Comparison of ENCODE assay signal across 1 cellular context in the genomic region with DNA sequence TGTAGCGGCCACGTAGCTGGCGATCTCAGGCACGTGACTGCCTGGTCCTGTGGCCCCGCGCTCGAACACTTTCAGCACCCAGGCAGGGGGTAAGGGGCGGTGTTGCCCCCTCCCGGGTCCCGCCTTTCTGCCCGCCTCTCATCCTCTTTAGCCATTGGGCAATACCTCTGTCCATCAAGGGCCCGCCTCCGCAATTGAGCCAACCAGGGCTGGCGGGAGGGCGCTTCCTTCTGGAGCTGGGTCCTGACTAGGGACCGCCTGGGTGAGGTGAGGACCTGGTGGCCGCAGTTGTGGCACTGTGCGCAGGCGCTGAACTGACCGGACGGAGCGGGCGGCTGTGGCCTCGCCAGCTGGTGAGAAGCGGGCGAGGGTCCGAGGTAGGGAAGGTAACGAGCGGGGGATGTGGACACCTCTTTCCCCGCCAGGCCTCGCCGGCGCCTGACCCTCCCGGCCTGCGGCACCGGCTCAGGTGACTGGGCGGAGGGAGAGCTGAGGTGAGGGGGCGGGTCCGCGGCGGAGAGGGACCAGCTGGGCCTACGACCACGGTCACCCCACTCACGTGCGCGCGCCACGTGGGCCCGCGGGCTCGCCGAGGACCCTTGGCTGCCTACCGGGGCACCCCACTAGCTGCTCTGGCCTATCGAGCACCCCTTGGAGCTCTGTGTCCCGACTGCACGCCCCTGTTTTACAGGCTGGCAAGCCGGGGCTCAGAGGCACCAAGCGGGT.
TF ChIP-seq lines count a peak whose summit lies in the region.

A gene with protein sequence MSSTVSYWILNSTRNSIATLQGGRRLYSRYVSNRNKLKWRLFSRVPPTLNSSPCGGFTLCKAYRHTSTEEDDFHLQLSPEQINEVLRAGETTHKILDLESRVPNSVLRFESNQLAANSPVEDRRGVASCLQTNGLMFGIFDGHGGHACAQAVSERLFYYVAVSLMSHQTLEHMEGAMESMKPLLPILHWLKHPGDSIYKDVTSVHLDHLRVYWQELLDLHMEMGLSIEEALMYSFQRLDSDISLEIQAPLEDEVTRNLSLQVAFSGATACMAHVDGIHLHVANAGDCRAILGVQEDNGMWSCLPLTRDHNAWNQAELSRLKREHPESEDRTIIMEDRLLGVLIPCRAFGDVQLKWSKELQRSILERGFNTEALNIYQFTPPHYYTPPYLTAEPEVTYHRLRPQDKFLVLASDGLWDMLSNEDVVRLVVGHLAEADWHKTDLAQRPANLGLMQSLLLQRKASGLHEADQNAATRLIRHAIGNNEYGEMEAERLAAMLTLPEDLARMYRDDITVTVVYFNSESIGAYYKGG (plus strand): TSS at position 228 of the 726 bp plus-strand sequence. CDS start 3,770 bp downstream, outside the sequence.

TF ChIP-seq in K562, 482 proteins besides CTCF, POLR2A, EP300 and RAD21 (continued from another document and continues in another):
- TF ChIP-seq, protein P1, sequence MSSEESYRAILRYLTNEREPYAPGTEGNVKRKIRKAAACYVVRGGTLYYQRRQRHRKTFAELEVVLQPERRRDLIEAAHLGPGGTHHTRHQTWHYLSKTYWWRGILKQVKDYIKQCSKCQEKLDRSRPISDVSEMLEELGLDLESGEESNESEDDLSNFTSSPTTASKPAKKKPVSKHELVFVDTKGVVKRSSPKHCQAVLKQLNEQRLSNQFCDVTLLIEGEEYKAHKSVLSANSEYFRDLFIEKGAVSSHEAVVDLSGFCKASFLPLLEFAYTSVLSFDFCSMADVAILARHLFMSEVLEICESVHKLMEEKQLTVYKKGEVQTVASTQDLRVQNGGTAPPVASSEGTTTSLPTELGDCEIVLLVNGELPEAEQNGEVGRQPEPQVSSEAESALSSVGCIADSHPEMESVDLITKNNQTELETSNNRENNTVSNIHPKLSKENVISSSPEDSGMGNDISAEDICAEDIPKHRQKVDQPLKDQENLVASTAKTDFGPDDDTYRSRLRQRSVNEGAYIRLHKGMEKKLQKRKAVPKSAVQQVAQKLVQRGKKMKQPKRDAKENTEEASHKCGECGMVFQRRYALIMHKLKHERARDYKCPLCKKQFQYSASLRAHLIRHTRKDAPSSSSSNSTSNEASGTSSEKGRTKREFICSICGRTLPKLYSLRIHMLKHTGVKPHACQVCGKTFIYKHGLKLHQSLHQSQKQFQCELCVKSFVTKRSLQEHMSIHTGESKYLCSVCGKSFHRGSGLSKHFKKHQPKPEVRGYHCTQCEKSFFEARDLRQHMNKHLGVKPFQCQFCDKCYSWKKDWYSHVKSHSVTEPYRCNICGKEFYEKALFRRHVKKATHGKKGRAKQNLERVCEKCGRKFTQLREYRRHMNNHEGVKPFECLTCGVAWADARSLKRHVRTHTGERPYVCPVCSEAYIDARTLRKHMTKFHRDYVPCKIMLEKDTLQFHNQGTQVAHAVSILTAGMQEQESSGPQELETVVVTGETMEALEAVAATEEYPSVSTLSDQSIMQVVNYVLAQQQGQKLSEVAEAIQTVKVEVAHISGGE (CRISPR knock-in tag; IDR thresholded peaks at IDR 0.05): no peak
- TF ChIP-seq DIDO1 (tag; IDR thresholded peaks at IDR 0.05; ENCODE audit: low read depth): no peak; the same call in 1 of the 2 replicates
- TF ChIP-seq, protein P2, sequence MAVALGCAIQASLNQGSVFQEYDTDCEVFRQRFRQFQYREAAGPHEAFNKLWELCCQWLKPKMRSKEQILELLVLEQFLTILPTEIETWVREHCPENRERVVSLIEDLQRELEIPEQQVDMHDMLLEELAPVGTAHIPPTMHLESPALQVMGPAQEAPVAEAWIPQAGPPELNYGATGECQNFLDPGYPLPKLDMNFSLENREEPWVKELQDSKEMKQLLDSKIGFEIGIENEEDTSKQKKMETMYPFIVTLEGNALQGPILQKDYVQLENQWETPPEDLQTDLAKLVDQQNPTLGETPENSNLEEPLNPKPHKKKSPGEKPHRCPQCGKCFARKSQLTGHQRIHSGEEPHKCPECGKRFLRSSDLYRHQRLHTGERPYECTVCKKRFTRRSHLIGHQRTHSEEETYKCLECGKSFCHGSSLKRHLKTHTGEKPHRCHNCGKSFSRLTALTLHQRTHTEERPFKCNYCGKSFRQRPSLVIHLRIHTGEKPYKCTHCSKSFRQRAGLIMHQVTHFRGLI (CRISPR knock-in tag; IDR thresholded peaks at IDR 0.05): no peak
- TF ChIP-seq, protein P3, sequence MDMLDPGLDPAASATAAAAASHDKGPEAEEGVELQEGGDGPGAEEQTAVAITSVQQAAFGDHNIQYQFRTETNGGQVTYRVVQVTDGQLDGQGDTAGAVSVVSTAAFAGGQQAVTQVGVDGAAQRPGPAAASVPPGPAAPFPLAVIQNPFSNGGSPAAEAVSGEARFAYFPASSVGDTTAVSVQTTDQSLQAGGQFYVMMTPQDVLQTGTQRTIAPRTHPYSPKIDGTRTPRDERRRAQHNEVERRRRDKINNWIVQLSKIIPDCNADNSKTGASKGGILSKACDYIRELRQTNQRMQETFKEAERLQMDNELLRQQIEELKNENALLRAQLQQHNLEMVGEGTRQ (CRISPR knock-in tag; IDR thresholded peaks at IDR 0.05): peak; percentile 73
- peak; percentile 92; the same call in 1 of the 2 replicates for TF ChIP-seq MTA3 (IDR thresholded peaks at IDR 0.05; ENCODE audit: borderline replicate concordance)
- no peak for TF ChIP-seq CC2D1A (IDR thresholded peaks at IDR 0.05)
- TF ChIP-seq ERF (CRISPR knock-in tag; IDR thresholded peaks at IDR 0.05): 0 out of 2 replicates have a peak, but pooled peaks have one; percentile 61
- TF ChIP-seq MAFK (IDR thresholded peaks at IDR 0.05; ENCODE audit: low read length): no peak
- TF ChIP-seq HDAC2 (IDR thresholded peaks at IDR 0.05): no peak; the same call in 1 of the 2 replicates
- TF ChIP-seq, protein P4, sequence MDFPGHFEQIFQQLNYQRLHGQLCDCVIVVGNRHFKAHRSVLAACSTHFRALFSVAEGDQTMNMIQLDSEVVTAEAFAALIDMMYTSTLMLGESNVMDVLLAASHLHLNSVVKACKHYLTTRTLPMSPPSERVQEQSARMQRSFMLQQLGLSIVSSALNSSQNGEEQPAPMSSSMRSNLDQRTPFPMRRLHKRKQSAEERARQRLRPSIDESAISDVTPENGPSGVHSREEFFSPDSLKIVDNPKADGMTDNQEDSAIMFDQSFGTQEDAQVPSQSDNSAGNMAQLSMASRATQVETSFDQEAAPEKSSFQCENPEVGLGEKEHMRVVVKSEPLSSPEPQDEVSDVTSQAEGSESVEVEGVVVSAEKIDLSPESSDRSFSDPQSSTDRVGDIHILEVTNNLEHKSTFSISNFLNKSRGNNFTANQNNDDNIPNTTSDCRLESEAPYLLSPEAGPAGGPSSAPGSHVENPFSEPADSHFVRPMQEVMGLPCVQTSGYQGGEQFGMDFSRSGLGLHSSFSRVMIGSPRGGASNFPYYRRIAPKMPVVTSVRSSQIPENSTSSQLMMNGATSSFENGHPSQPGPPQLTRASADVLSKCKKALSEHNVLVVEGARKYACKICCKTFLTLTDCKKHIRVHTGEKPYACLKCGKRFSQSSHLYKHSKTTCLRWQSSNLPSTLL (IDR thresholded peaks at IDR 0.05): no peak
- TF ChIP-seq NR3C1 (CRISPR knock-in tag; IDR thresholded peaks at IDR 0.05): no peak
- TF ChIP-seq, protein P5, sequence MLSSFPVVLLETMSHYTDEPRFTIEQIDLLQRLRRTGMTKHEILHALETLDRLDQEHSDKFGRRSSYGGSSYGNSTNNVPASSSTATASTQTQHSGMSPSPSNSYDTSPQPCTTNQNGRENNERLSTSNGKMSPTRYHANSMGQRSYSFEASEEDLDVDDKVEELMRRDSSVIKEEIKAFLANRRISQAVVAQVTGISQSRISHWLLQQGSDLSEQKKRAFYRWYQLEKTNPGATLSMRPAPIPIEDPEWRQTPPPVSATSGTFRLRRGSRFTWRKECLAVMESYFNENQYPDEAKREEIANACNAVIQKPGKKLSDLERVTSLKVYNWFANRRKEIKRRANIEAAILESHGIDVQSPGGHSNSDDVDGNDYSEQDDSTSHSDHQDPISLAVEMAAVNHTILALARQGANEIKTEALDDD (IDR thresholded peaks at IDR 0.05): no peak; the same call in 1 of the 2 replicates
- no peak for TF ChIP-seq POLR3A (IDR thresholded peaks at IDR 0.05; ENCODE audit: borderline replicate concordance, extremely low read depth, insufficient read depth, insufficient read length)
- TF ChIP-seq ZNF282 (CRISPR knock-in tag; IDR thresholded peaks at IDR 0.05): no peak; the same call in 1 of the 2 replicates
- TF ChIP-seq, protein P6, sequence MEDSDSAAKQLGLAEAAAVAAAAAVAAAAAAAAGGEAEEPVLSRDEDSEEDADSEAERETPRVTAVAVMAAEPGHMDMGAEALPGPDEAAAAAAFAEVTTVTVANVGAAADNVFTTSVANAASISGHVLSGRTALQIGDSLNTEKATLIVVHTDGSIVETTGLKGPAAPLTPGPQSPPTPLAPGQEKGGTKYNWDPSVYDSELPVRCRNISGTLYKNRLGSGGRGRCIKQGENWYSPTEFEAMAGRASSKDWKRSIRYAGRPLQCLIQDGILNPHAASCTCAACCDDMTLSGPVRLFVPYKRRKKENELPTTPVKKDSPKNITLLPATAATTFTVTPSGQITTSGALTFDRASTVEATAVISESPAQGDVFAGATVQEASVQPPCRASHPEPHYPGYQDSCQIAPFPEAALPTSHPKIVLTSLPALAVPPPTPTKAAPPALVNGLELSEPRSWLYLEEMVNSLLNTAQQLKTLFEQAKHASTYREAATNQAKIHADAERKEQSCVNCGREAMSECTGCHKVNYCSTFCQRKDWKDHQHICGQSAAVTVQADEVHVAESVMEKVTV (CRISPR knock-in tag; IDR thresholded peaks at IDR 0.05): no peak
- TF ChIP-seq FOS (IDR thresholded peaks at IDR 0.05; ENCODE audit: extremely low read depth, insufficient read length): peak; percentile 93
- TF ChIP-seq ELF1 (tag; IDR thresholded peaks at IDR 0.05): no peak
- no peak for TF ChIP-seq MAFF (IDR thresholded peaks at IDR 0.05; ENCODE audit: low read length)
- TF ChIP-seq MEIS2 (IDR thresholded peaks at IDR 0.05; ENCODE audit: partially characterized antibody): peak; percentile 33
- TF ChIP-seq ESRRB (CRISPR knock-in tag; IDR thresholded peaks at IDR 0.05; ENCODE audit: borderline replicate concordance): no peak
- peak; percentile 87 for TF ChIP-seq L3MBTL2 (IDR thresholded peaks at IDR 0.05)
- no peak for TF ChIP-seq GABPB2 (CRISPR knock-in tag; conservative IDR thresholded peaks at IDR 0.05)
- TF ChIP-seq, protein P7, sequence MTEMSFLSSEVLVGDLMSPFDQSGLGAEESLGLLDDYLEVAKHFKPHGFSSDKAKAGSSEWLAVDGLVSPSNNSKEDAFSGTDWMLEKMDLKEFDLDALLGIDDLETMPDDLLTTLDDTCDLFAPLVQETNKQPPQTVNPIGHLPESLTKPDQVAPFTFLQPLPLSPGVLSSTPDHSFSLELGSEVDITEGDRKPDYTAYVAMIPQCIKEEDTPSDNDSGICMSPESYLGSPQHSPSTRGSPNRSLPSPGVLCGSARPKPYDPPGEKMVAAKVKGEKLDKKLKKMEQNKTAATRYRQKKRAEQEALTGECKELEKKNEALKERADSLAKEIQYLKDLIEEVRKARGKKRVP (CRISPR knock-in tag; IDR thresholded peaks at IDR 0.05): no peak
- TF ChIP-seq, protein P8, sequence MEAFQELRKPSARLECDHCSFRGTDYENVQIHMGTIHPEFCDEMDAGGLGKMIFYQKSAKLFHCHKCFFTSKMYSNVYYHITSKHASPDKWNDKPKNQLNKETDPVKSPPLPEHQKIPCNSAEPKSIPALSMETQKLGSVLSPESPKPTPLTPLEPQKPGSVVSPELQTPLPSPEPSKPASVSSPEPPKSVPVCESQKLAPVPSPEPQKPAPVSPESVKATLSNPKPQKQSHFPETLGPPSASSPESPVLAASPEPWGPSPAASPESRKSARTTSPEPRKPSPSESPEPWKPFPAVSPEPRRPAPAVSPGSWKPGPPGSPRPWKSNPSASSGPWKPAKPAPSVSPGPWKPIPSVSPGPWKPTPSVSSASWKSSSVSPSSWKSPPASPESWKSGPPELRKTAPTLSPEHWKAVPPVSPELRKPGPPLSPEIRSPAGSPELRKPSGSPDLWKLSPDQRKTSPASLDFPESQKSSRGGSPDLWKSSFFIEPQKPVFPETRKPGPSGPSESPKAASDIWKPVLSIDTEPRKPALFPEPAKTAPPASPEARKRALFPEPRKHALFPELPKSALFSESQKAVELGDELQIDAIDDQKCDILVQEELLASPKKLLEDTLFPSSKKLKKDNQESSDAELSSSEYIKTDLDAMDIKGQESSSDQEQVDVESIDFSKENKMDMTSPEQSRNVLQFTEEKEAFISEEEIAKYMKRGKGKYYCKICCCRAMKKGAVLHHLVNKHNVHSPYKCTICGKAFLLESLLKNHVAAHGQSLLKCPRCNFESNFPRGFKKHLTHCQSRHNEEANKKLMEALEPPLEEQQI (IDR thresholded peaks at IDR 0.05): no peak
- TF ChIP-seq PTBP1 (IDR thresholded peaks at IDR 0.05; ENCODE audit: low read depth, low read length): no peak
- peak; percentile 89 for TF ChIP-seq NEUROD1 (IDR thresholded peaks at IDR 0.05; ENCODE audit: borderline replicate concordance, low read depth, low read length, partially characterized antibody)
- no peak for TF ChIP-seq NR2F6 (CRISPR knock-in tag; IDR thresholded peaks at IDR 0.05)
- TF ChIP-seq ELF2 (CRISPR knock-in tag; IDR thresholded peaks at IDR 0.05): no peak
- TF ChIP-seq HNRNPK (IDR thresholded peaks at IDR 0.05; ENCODE audit: low read depth, low read length, poor library complexity, severe bottlenecking): peak; percentile 35
- no peak for TF ChIP-seq NONO (IDR thresholded peaks at IDR 0.05; ENCODE audit: low read depth in 2 of 2, low read length in 1 of 2)
- no peak for TF ChIP-seq BCL6 (CRISPR knock-in tag; IDR thresholded peaks at IDR 0.05)
- TF ChIP-seq ZNF778 (CRISPR knock-in tag; IDR thresholded peaks at IDR 0.05): no peak
- TF ChIP-seq GTF2F1 (IDR thresholded peaks at IDR 0.05; ENCODE audit: low read depth, low read length): peak; percentile 20; the same call in 1 of the 2 replicates
- TF ChIP-seq TEAD4 (IDR thresholded peaks at IDR 0.05; ENCODE audit: low read length): no peak
- TF ChIP-seq TEAD4 (CRISPR knock-in tag; IDR thresholded peaks at IDR 0.05; ENCODE audit: borderline replicate concordance): peak; percentile 59; the same call in 1 of the 2 replicates
- no peak for TF ChIP-seq ZEB2 (IDR thresholded peaks at IDR 0.05)
- TF ChIP-seq NRF1 (conservative IDR thresholded peaks at IDR 0.05 in 1 of 2, IDR thresholded peaks at IDR 0.05 in 1 of 2): peak; percentile 93 to 94
- TF ChIP-seq, protein P9, sequence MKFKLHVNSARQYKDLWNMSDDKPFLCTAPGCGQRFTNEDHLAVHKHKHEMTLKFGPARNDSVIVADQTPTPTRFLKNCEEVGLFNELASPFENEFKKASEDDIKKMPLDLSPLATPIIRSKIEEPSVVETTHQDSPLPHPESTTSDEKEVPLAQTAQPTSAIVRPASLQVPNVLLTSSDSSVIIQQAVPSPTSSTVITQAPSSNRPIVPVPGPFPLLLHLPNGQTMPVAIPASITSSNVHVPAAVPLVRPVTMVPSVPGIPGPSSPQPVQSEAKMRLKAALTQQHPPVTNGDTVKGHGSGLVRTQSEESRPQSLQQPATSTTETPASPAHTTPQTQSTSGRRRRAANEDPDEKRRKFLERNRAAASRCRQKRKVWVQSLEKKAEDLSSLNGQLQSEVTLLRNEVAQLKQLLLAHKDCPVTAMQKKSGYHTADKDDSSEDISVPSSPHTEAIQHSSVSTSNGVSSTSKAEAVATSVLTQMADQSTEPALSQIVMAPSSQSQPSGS (CRISPR knock-in tag; IDR thresholded peaks at IDR 0.05): no peak
- TF ChIP-seq ETV5 (CRISPR knock-in tag; IDR thresholded peaks at IDR 0.05; ENCODE audit: low read depth): peak; percentile 0; the same call in 1 of the 2 replicates
- peak; percentile 67 for TF ChIP-seq SP1 (CRISPR knock-in tag; IDR thresholded peaks at IDR 0.05)
- TF ChIP-seq LARP7 (IDR thresholded peaks at IDR 0.05): no peak
- TF ChIP-seq RHOXF2B (CRISPR knock-in tag; conservative IDR thresholded peaks at IDR 0.05): no peak
- peak; percentile 39 for TF ChIP-seq PHF20 (IDR thresholded peaks at IDR 0.05; ENCODE audit: partially characterized antibody)
- no peak for TF ChIP-seq SRSF3 (IDR thresholded peaks at IDR 0.05; ENCODE audit: insufficient read depth, low read length)
- TF ChIP-seq ATF1 (CRISPR knock-in tag; IDR thresholded peaks at IDR 0.05): no peak
- TF ChIP-seq ATF1 (tag; IDR thresholded peaks at IDR 0.05): peak; percentile 49
